Comparison of ENCODE assay signal across 1 cellular context in genomic region chr20:45948261-45948733, GRCh38.
A peak's percentile ranks its signal among the peaks of the same experiment; 100 is the strongest.
TF ChIP-seq lines count a peak whose summit lies in the region.

No MANE protein-coding gene starts in this region.

TF ChIP-seq in HepG2, 621 proteins besides CTCF, POLR2A, EP300 and RAD21:
- TF ChIP-seq ZNF788 (CRISPR knock-in tag; IDR thresholded peaks at IDR 0.05; ENCODE audit: borderline replicate concordance), result 0 out of 2 replicates have a peak, but pooled peaks have one; percentile 30
- TF ChIP-seq TARDBP (CRISPR knock-in tag; IDR thresholded peaks at IDR 0.05), result no peak
- TF ChIP-seq MAF1 (CRISPR knock-in tag; IDR thresholded peaks at IDR 0.05; ENCODE audit: borderline replicate concordance), result no peak
- TF ChIP-seq TERF1 (CRISPR knock-in tag; IDR thresholded peaks at IDR 0.05), result no peak
- no peak for TF ChIP-seq ZNF740 (CRISPR knock-in tag; IDR thresholded peaks at IDR 0.05)
- no peak for TF ChIP-seq ZNF382 (CRISPR knock-in tag; IDR thresholded peaks at IDR 0.05; ENCODE audit: borderline replicate concordance)
- TF ChIP-seq POLR2AphosphoS5 (IDR thresholded peaks at IDR 0.05; ENCODE audit: low read depth, low read length), result 0 out of 2 replicates have a peak, but pooled peaks have one; percentile 13
- TF ChIP-seq TEAD3 (CRISPR knock-in tag; optimal IDR thresholded peaks at IDR 0.05; ENCODE audit: borderline replicate concordance), result no peak
- no peak for TF ChIP-seq IKZF1 (IDR thresholded peaks at IDR 0.05)
- TF ChIP-seq AGO2 (optimal IDR thresholded peaks at IDR 0.05; ENCODE audit: low read depth, low read length), result peak; percentile 89
- TF ChIP-seq, protein P1, sequence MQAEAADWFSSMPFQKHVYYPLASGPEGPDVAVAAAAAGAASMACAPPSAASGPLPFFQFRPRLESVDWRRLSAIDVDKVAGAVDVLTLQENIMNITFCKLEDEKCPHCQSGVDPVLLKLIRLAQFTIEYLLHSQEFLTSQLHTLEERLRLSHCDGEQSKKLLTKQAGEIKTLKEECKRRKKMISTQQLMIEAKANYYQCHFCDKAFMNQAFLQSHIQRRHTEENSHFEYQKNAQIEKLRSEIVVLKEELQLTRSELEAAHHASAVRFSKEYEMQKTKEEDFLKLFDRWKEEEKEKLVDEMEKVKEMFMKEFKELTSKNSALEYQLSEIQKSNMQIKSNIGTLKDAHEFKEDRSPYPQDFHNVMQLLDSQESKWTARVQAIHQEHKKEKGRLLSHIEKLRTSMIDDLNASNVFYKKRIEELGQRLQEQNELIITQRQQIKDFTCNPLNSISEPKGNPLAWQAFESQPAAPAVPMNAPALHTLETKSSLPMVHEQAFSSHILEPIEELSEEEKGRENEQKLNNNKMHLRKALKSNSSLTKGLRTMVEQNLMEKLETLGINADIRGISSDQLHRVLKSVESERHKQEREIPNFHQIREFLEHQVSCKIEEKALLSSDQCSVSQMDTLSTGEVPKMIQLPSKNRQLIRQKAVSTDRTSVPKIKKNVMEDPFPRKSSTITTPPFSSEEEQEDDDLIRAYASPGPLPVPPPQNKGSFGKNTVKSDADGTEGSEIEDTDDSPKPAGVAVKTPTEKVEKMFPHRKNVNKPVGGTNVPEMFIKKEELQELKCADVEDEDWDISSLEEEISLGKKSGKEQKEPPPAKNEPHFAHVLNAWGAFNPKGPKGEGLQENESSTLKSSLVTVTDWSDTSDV (CRISPR knock-in tag; IDR thresholded peaks at IDR 0.05), result 0 out of 2 replicates have a peak, but pooled peaks have one; percentile 61
- TF ChIP-seq HOXA7 (CRISPR knock-in tag; IDR thresholded peaks at IDR 0.05), result no peak
- no peak for TF ChIP-seq SOX13 (IDR thresholded peaks at IDR 0.05)
- TF ChIP-seq SOX13 (CRISPR knock-in tag; conservative IDR thresholded peaks at IDR 0.05 in 1 of 2, IDR thresholded peaks at IDR 0.05 in 1 of 2), result no peak
- no peak for TF ChIP-seq ZNF207 (IDR thresholded peaks at IDR 0.05; ENCODE audit: borderline replicate concordance)
- TF ChIP-seq RBFOX2 (IDR thresholded peaks at IDR 0.05; ENCODE audit: low read depth, low read length), result peak; percentile 12; the same call in 1 of the 2 replicates
- no peak for TF ChIP-seq ZNF451 (CRISPR knock-in tag; IDR thresholded peaks at IDR 0.05)
- TF ChIP-seq POLR2G (IDR thresholded peaks at IDR 0.05; ENCODE audit: low read depth, low read length), result peak; percentile 9; the same call in 1 of the 2 replicates
- TF ChIP-seq ATF7-NPFF (CRISPR knock-in tag; IDR thresholded peaks at IDR 0.05; ENCODE audit: low read depth), result 0 out of 2 replicates have a peak, but pooled peaks have one; percentile 56
- TF ChIP-seq SNRNP70 (IDR thresholded peaks at IDR 0.05; ENCODE audit: low read depth, low read length), result no peak
- 0 out of 2 replicates have a peak, but pooled peaks have one; percentile 64 for TF ChIP-seq EED (CRISPR knock-in tag; IDR thresholded peaks at IDR 0.05)
- no peak for TF ChIP-seq ATM (IDR thresholded peaks at IDR 0.05; ENCODE audit: borderline replicate concordance)
- 0 out of 2 replicates have a peak, but pooled peaks have one; percentile 56 for TF ChIP-seq ZNF724P (CRISPR knock-in tag; IDR thresholded peaks at IDR 0.05; ENCODE audit: borderline replicate concordance)
- 0 out of 2 replicates have a peak, but pooled peaks have one; percentile 64 for TF ChIP-seq PRMT3 (CRISPR knock-in tag; IDR thresholded peaks at IDR 0.05; ENCODE audit: borderline replicate concordance, low read depth)
- no peak for TF ChIP-seq PITX1 (CRISPR knock-in tag; IDR thresholded peaks at IDR 0.05)
- no peak for TF ChIP-seq SRSF9 (IDR thresholded peaks at IDR 0.05; ENCODE audit: borderline replicate concordance, insufficient read depth, low read depth, low read length, poor library complexity, severe bottlenecking)
- TF ChIP-seq ZSCAN12 (CRISPR knock-in tag; IDR thresholded peaks at IDR 0.05), result no peak
- no peak for TF ChIP-seq ZNF160 (CRISPR knock-in tag; IDR thresholded peaks at IDR 0.05)
- no peak for TF ChIP-seq ZNF343 (CRISPR knock-in tag; IDR thresholded peaks at IDR 0.05)
- TF ChIP-seq SRY (CRISPR knock-in tag; IDR thresholded peaks at IDR 0.05), result peak; percentile 36; the same call in 1 of the 2 replicates
- TF ChIP-seq MYNN (CRISPR knock-in tag; IDR thresholded peaks at IDR 0.05; ENCODE audit: low read depth), result no peak
- TF ChIP-seq MEIS2 (CRISPR knock-in tag; IDR thresholded peaks at IDR 0.05), result no peak
- TF ChIP-seq ZNF563 (CRISPR knock-in tag; IDR thresholded peaks at IDR 0.05), result 0 out of 2 replicates have a peak, but pooled peaks have one; percentile 0
- peak; percentile 85 for TF ChIP-seq POLR2AphosphoS2 (IDR thresholded peaks at IDR 0.05; ENCODE audit: low read depth, low read length)
- peak; percentile 50; the same call in 1 of the 2 replicates for TF ChIP-seq ZNF83 (CRISPR knock-in tag; IDR thresholded peaks at IDR 0.05; ENCODE audit: borderline replicate concordance)
- TF ChIP-seq GATAD2A (CRISPR knock-in tag; IDR thresholded peaks at IDR 0.05), result no peak
- TF ChIP-seq, protein P2, sequence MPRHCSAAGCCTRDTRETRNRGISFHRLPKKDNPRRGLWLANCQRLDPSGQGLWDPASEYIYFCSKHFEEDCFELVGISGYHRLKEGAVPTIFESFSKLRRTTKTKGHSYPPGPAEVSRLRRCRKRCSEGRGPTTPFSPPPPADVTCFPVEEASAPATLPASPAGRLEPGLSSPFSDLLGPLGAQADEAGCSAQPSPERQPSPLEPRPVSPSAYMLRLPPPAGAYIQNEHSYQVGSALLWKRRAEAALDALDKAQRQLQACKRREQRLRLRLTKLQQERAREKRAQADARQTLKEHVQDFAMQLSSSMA (CRISPR knock-in tag; IDR thresholded peaks at IDR 0.05), result 0 out of 2 replicates have a peak, but pooled peaks have one; percentile 61
- no peak for TF ChIP-seq HNRNPH1 (optimal IDR thresholded peaks at IDR 0.05; ENCODE audit: low read depth, low read length)
- no peak for TF ChIP-seq THAP8 (CRISPR knock-in tag; IDR thresholded peaks at IDR 0.05; ENCODE audit: borderline replicate concordance)
- 0 out of 2 replicates have a peak, but pooled peaks have one; percentile 4 for TF ChIP-seq PAF1 (CRISPR knock-in tag; IDR thresholded peaks at IDR 0.05)
- no peak for TF ChIP-seq ZBTB46 (CRISPR knock-in tag; IDR thresholded peaks at IDR 0.05; ENCODE audit: borderline replicate concordance)
- no peak for TF ChIP-seq RCOR2 (CRISPR knock-in tag; IDR thresholded peaks at IDR 0.05)
- TF ChIP-seq, protein P3, sequence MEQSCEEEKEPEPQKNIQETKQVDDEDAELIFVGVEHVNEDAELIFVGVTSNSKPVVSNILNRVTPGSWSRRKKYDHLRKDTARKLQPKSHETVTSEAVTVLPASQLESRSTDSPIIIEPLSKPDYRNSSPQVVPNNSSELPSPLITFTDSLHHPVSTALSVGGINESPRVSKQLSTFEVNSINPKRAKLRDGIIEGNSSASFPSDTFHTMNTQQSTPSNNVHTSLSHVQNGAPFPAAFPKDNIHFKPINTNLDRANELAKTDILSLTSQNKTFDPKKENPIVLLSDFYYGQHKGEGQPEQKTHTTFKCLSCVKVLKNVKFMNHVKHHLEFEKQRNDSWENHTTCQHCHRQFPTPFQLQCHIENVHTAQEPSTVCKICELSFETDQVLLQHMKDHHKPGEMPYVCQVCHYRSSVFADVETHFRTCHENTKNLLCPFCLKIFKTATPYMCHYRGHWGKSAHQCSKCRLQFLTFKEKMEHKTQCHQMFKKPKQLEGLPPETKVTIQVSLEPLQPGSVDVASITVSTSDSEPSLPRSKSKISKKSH (CRISPR knock-in tag; IDR thresholded peaks at IDR 0.05; ENCODE audit: borderline replicate concordance), result peak; percentile 49; the same call in 1 of the 2 replicates
- TF ChIP-seq PHB2 (IDR thresholded peaks at IDR 0.05; ENCODE audit: partially characterized antibody), result no peak
- TF ChIP-seq, protein P4, sequence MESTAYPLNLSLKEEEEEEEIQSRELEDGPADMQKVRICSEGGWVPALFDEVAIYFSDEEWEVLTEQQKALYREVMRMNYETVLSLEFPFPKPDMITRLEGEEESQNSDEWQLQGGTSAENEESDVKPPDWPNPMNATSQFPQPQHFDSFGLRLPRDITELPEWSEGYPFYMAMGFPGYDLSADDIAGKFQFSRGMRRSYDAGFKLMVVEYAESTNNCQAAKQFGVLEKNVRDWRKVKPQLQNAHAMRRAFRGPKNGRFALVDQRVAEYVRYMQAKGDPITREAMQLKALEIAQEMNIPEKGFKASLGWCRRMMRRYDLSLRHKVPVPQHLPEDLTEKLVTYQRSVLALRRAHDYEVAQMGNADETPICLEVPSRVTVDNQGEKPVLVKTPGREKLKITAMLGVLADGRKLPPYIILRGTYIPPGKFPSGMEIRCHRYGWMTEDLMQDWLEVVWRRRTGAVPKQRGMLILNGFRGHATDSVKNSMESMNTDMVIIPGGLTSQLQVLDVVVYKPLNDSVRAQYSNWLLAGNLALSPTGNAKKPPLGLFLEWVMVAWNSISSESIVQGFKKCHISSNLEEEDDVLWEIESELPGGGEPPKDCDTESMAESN (CRISPR knock-in tag; conservative IDR thresholded peaks at IDR 0.05), result 0 out of 2 replicates have a peak, but pooled peaks have one; percentile 17
- no peak for TF ChIP-seq ZFP62 (CRISPR knock-in tag; IDR thresholded peaks at IDR 0.05)
- peak; percentile 78; the same call in 1 of the 2 replicates for TF ChIP-seq ZNF891 (CRISPR knock-in tag; IDR thresholded peaks at IDR 0.05)
